12 cellular contexts compared by ENCODE assay signal in the genomic region with DNA sequence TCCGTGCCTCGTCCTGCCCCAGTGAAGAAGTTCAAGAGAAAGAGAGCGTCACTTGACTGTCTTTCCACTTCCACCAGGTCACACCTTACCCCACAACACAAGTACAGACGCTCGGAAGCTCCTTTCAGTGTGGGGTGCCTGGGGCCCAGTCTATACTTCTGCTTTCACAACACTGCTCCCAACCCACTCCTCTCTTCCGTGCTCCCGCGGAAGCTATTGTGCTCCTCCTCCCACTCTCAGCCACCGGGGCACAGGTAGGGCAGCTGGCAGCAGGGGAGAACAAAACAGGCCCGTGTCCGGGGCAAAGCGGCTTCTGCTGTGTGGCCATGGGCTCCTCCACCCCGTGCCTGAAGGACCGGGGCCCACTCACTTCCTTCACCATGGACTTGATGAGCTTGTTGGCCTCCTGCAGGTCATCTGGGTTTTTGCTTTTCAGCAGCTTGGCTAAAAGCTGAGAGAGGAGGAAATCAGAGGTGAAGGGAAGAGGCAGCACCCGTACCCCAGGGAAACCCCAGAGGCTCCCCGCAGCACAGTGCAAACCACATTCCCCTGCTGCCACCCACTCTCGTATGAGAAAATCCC. TPM values are rescaled to one million over a fixed set of nuclear protein-coding genes. Genes with fewer than 3 reads are reported as not detected.
DNase-seq lines count a peak whose midpoint lies in the region; ATAC-seq and TF ChIP-seq lines count a peak whose summit lies in the region.
"Had no signal": no experiment of that assay in that cellular context is flagged by ENCODE, and none has a peak within 500 bp of the region (broad histone marks: within the 10 kb centered on the region; RNA-seq: fewer than 3 reads in every experiment).

No MANE protein-coding gene starts in this region.

- H3K27me3 Mint-ChIP-seq in CD4-positive, alpha-beta T cell = no peaks in the 10 kb centered on the region
- H3K27me3 Mint-ChIP-seq in activated T-cell treated with anti-CD3 and anti-CD28 coated beads, Interleukin-2, amount 50 U/mL, for 4 hours (ENCODE audit: low read depth) = no peaks in the 10 kb centered on the region
- H3K27me3 Mint-ChIP-seq in naive thymus-derived CD8-positive, alpha-beta T cell = no peaks in the 10 kb centered on the region

- H3K36me3 ChIP-seq in HEK293 (ENCODE audit: control insufficient read depth in 2 of 2, insufficient read depth in 1 of 2, low read length in 2 of 2) = peaks cover 20 to 95% of the 10 kb centered on the region in 2 experiments

- intact Hi-C loops in CD4-positive, alpha-beta T cell (cut with DNase I, micrococcal nuclease) = no loop called here

- peak overlapping the region; percentile 48 for H3K27ac ChIP-seq in CD4-positive, alpha-beta T cell (ENCODE audit: low read depth, low read length)
- no peak overlapping the region for H3K27ac ChIP-seq in HEK293 (ENCODE audit: extremely low read depth, low read depth, low read length)
- H3K27ac ChIP-seq: thyroid gland had no signal

- H3K9me3 ChIP-seq in CD4-positive, alpha-beta T cell (ENCODE audit: control insufficient read depth, low read length) = no peaks in the 10 kb centered on the region
- no peaks in the 10 kb centered on the region for H3K9me3 ChIP-seq in HEK293 (ENCODE audit: control insufficient read depth, insufficient read depth, low read depth, low read length)
- H3K9me3 ChIP-seq: thyroid gland had no signal

- H3K27ac Mint-ChIP-seq in CD4-positive, alpha-beta T cell = peak overlapping the region; percentile 92
- peak overlapping the region in 7 of 10 donors; percentile 25 to 96 (median 35) for H3K27ac Mint-ChIP-seq in naive thymus-derived CD8-positive, alpha-beta T cell
- H3K27ac Mint-ChIP-seq: GM23338 had no signal

- peaks cover 29% of the 10 kb centered on the region for H3K4me1 Mint-ChIP-seq in CD4-positive, alpha-beta T cell (ENCODE audit: low read depth)
- peaks cover 50% of the 10 kb centered on the region for H3K4me1 Mint-ChIP-seq in activated T-cell treated with anti-CD3 and anti-CD28 coated beads, Interleukin-2, amount 50 U/mL, for 4 hours (ENCODE audit: low read depth)
- H3K4me1 Mint-ChIP-seq in naive thymus-derived CD8-positive, alpha-beta T cell = peaks cover 8 to 27% (median 18%) of the 10 kb centered on the region in 4 donors

- peak; percentile 65 for ATAC-seq in CD4-positive, alpha-beta T cell (ENCODE audit: poor library complexity)
- peak; percentile 24 to 39 for ATAC-seq in activated T-cell treated with anti-CD3 and anti-CD28 coated beads, Interleukin-2, amount 50 U/mL, for 4 hours
- peak in 1 of 2 donors; percentile 13 for ATAC-seq in naive thymus-derived CD8-positive, alpha-beta T cell
- ATAC-seq in GM21786 (IDR thresholded peaks at IDR 0.05; ENCODE audit: unreplicated experiment) (no peak), GM19455 (IDR thresholded peaks at IDR 0.05; ENCODE audit: unreplicated experiment) (no peak)
- ATAC-seq: GM23338 had no signal

- H3K9me3 Mint-ChIP-seq in CD4-positive, alpha-beta T cell = no peaks in the 10 kb centered on the region
- no peaks in the 10 kb centered on the region for H3K9me3 Mint-ChIP-seq in activated T-cell treated with anti-CD3 and anti-CD28 coated beads, Interleukin-2, amount 50 U/mL, for 4 hours
- H3K9me3 Mint-ChIP-seq in naive thymus-derived CD8-positive, alpha-beta T cell = no peaks in the 10 kb centered on the region
- H3K9me3 Mint-ChIP-seq: GM23338 had no signal

- H3K4me3 Mint-ChIP-seq in CD4-positive, alpha-beta T cell = peak overlapping the region; percentile 67
- peak overlapping the region; percentile 54 for H3K4me3 Mint-ChIP-seq in activated T-cell treated with anti-CD3 and anti-CD28 coated beads, Interleukin-2, amount 50 U/mL, for 4 hours
- H3K4me3 Mint-ChIP-seq in naive thymus-derived CD8-positive, alpha-beta T cell = peak overlapping the region in 3 of 10 donors; percentile 1 to 68 (median 11)
- H3K4me3 Mint-ChIP-seq: GM23338 had no signal

- no peak overlapping the region for H3K4me3 ChIP-seq in HEK293 (ENCODE audit: low read depth, low read length)
- H3K4me3 ChIP-seq: GM23338, thyroid gland had no signal

- H3K4me1 ChIP-seq in HEK293 (ENCODE audit: control insufficient read depth, insufficient read depth, low read length) = no peaks in the 10 kb centered on the region
- H3K4me1 ChIP-seq: thyroid gland had no signal

- POLR2A ChIA-PET in CD4-positive, alpha-beta T cell (lab: Charles Lee) = interaction anchor here (1.2 to 1.4 kb wide), 2 partner anchors 19 to 46 kb away, joined by 6 read pairs; a partner anchor contains a TSS
- POLR2A ChIA-PET in HEK293 (lab: Yijun Ruan, JAX) = no interaction called here
- POLR2A ChIA-PET in naive thymus-derived CD8-positive, alpha-beta T cell (lab: Charles Lee) = interaction anchor here (3.3 kb wide), 1 partner anchor 19 kb away, joined by 14 read pairs; a partner anchor contains a TSS

- H3K27me3 ChIP-seq in CD4-positive, alpha-beta T cell (ENCODE audit: control insufficient read depth, insufficient read depth, low read length) = no peaks in the 10 kb centered on the region
- H3K27me3 ChIP-seq: thyroid gland had no signal

- TF ChIP-seq CTCF in CD4-positive, alpha-beta T cell (IDR thresholded peaks at IDR 0.05) = no peak
- no peak for TF ChIP-seq CTCF in HEK293 (tag by site-specific recombination; IDR thresholded peaks at IDR 0.05)

- peaks cover 95% of the 10 kb centered on the region for H3K36me3 Mint-ChIP-seq in CD4-positive, alpha-beta T cell (ENCODE audit: low read depth)
- H3K36me3 Mint-ChIP-seq in activated T-cell treated with anti-CD3 and anti-CD28 coated beads, Interleukin-2, amount 50 U/mL, for 4 hours (ENCODE audit: insufficient read depth) = peaks cover 46% of the 10 kb centered on the region
- H3K36me3 Mint-ChIP-seq in naive thymus-derived CD8-positive, alpha-beta T cell = peaks cover 0 to 70% (median 3%) of the 10 kb centered on the region in 3 donors

- peak in 6 of 10 experiments; percentile 10 to 42 (median 28) for DNase-seq in CD4-positive, alpha-beta T cell
- no peak for DNase-seq in activated T-cell treated with anti-CD3 and anti-CD28 coated beads, Interleukin-2, amount 50 U/mL, for 4 hours
- DNase-seq in naive thymus-derived CD8-positive, alpha-beta T cell = peak in 2 of 10 donors; percentile 12 to 49
- DNase-seq in NCI-H1048 (lab: John Stamatoyannopoulos, UW) = no peak
- DNase-seq in GM03348 (ENCODE audit: low spot score) = no peak
- DNase-seq: DMS79, SW 1271, thyroid gland had no signal

- CTCF ChIA-PET in CD4-positive, alpha-beta T cell (lab: Charles Lee) = interaction anchor here (0.6 to 5.2 kb wide), 7 partner anchors 19 to 129 kb away, joined by 3 to 31 read pairs (median 4); a partner anchor contains a TSS
- CTCF ChIA-PET in HEK293 (lab: Yijun Ruan, JAX) = interaction anchor here (0.5 to 7.4 kb wide), 6 partner anchors 18 to 180 kb away, joined by 3 to 74 read pairs (median 20); a partner anchor contains a TSS

TF ChIP-seq in HEK293, 187 proteins besides CTCF, POLR2A, EP300 and RAD21:
- TF ChIP-seq ZFP69B (tag by site-specific recombination; IDR thresholded peaks at IDR 0.05) (peak; percentile 51; the same call in 1 of the 2 replicates), ZNF394 (tag by site-specific recombination; IDR thresholded peaks at IDR 0.05; ENCODE audit: borderline replicate concordance) (no peak)

RNA-seq across cellular contexts. Expression of a gene that starts 18.9 kb away (rescaled TPM):
- total RNA-seq in CD4-positive, alpha-beta T cell = 10 to 100 TPM; 88.8 to 96.5 TPM
- 10 to 100 TPM; 64.2 to 80.5 (median 71.2) TPM for total RNA-seq in activated T-cell treated with anti-CD3 and anti-CD28 coated beads, Interleukin-2, amount 50 U/mL, for 4 hours
- 100 to 1,000 TPM; 105 to 107 TPM for total RNA-seq in naive thymus-derived CD8-positive, alpha-beta T cell
- 10 to 100 TPM in 2 of 3 donors, 1 to 10 TPM in 1; 6.2 to 20.1 (median 14.7) TPM for polyA plus RNA-seq in naive thymus-derived CD8-positive, alpha-beta T cell

RNA-seq across cellular contexts. Expression of a gene that starts 19.1 kb away (rescaled TPM):
- total RNA-seq in CD4-positive, alpha-beta T cell = 10 to 100 TPM; 33.2 to 35.2 TPM
- 100 to 1,000 TPM; 131 to 167 (median 160) TPM for total RNA-seq in activated T-cell treated with anti-CD3 and anti-CD28 coated beads, Interleukin-2, amount 50 U/mL, for 4 hours
- total RNA-seq in naive thymus-derived CD8-positive, alpha-beta T cell = 10 to 100 TPM; 40.5 to 41.1 TPM
- 100 to 1,000 TPM; 113 to 132 (median 122) TPM for polyA plus RNA-seq in naive thymus-derived CD8-positive, alpha-beta T cell

RNA-seq across cellular contexts. Expression of a gene that starts 28.5 kb away (rescaled TPM):
- total RNA-seq in CD4-positive, alpha-beta T cell = 10 to 100 TPM; 29.4 to 32.4 TPM
- 10 to 100 TPM; 35.4 to 39.8 (median 38.4) TPM for total RNA-seq in activated T-cell treated with anti-CD3 and anti-CD28 coated beads, Interleukin-2, amount 50 U/mL, for 4 hours
- 10 to 100 TPM; 37.3 to 39.4 TPM for total RNA-seq in naive thymus-derived CD8-positive, alpha-beta T cell
- polyA plus RNA-seq in naive thymus-derived CD8-positive, alpha-beta T cell = 10 to 100 TPM; 76.2 to 96.6 (median 90.5) TPM

RNA-seq across cellular contexts. Expression of a gene that starts 37.1 kb away (rescaled TPM):
- 10 to 100 TPM; 84.7 to 89.2 TPM for total RNA-seq in CD4-positive, alpha-beta T cell
- total RNA-seq in activated T-cell treated with anti-CD3 and anti-CD28 coated beads, Interleukin-2, amount 50 U/mL, for 4 hours = 100 to 1,000 TPM; 115 to 137 (median 125) TPM
- 100 to 1,000 TPM; 150 to 155 TPM for total RNA-seq in naive thymus-derived CD8-positive, alpha-beta T cell
- polyA plus RNA-seq in naive thymus-derived CD8-positive, alpha-beta T cell = 10 to 100 TPM; 17.3 to 39.4 (median 21.4) TPM

RNA-seq across cellular contexts. Expression of a gene that starts 46.7 kb away (rescaled TPM):
- total RNA-seq in CD4-positive, alpha-beta T cell = 10 to 100 TPM; 11.1 to 12.0 TPM
- 100 to 1,000 TPM; 111 to 140 (median 134) TPM for total RNA-seq in activated T-cell treated with anti-CD3 and anti-CD28 coated beads, Interleukin-2, amount 50 U/mL, for 4 hours
- 10 to 100 TPM; 20.5 to 22.5 TPM for total RNA-seq in naive thymus-derived CD8-positive, alpha-beta T cell
- polyA plus RNA-seq in naive thymus-derived CD8-positive, alpha-beta T cell = 10 to 100 TPM; 11.2 to 15.4 (median 13.3) TPM

Comparison
In these comparisons a context has a peak if more than half of its experiments do, and no peak if none do; other contexts are left out.
1. ATAC-seq: peak in CD4-positive, alpha-beta T cell (single experiment) and activated T-cell treated with anti-CD3 and anti-CD28 coated beads, Interleukin-2, amount 50 U/mL, for 4 hours (2 of 2); none in GM21786 (single experiment) and GM19455 (single experiment).
2. DNase-seq: peak in CD4-positive, alpha-beta T cell (6 of 10); none in activated T-cell treated with anti-CD3 and anti-CD28 coated beads, Interleukin-2, amount 50 U/mL, for 4 hours (single experiment), NCI-H1048 (single experiment) and GM03348 (single experiment).